1 cellular context compared by ENCODE assay signal in genomic region chr22:29311468-29312217, GRCh38.
A peak's percentile ranks its signal among the peaks of the same experiment; 100 is the strongest.
TF ChIP-seq lines count a peak whose summit lies in the region.

No MANE protein-coding gene starts in this region.

TF ChIP-seq in K562, 482 proteins besides CTCF, POLR2A, EP300 and RAD21:
- TF ChIP-seq RBBP5 (IDR thresholded peaks at IDR 0.05; ENCODE audit: borderline replicate concordance, insufficient read depth, low read length, poor library complexity, severe bottlenecking) (no peak), KDM5B (IDR thresholded peaks at IDR 0.05; ENCODE audit: insufficient replicate concordance, low read depth, low read length) (no peak), ARID3B (CRISPR knock-in tag; IDR thresholded peaks at IDR 0.05; ENCODE audit: borderline replicate concordance) (no peak), CCAR2 (IDR thresholded peaks at IDR 0.05; ENCODE audit: low read depth, low read length) (no peak), PYGO2 (tag; IDR thresholded peaks at IDR 0.05) (no peak), POLR2G (IDR thresholded peaks at IDR 0.05; ENCODE audit: low read depth, low read length) (peak; percentile 26; the same call in 1 of the 2 replicates)
TF ChIP-seq in K562: peak in this region for 1.
